Comparison of ENCODE assay signal across 1 cellular context in genomic region chr7:47528471-47528870, GRCh38.
TF ChIP-seq lines count a peak whose summit lies in the region.

No MANE protein-coding gene starts in this region.

TF ChIP-seq in GM12878, 131 proteins besides CTCF, POLR2A, EP300 and RAD21 (continued from another document):
- TF ChIP-seq E2F8 (IDR thresholded peaks at IDR 0.05; ENCODE audit: low read depth, partially characterized antibody) (no peak), ESRRA (IDR thresholded peaks at IDR 0.05; ENCODE audit: low read length) (no peak), BRCA1 (IDR thresholded peaks at IDR 0.05; ENCODE audit: low read depth, low read length) (no peak)
